In the genomic region with DNA sequence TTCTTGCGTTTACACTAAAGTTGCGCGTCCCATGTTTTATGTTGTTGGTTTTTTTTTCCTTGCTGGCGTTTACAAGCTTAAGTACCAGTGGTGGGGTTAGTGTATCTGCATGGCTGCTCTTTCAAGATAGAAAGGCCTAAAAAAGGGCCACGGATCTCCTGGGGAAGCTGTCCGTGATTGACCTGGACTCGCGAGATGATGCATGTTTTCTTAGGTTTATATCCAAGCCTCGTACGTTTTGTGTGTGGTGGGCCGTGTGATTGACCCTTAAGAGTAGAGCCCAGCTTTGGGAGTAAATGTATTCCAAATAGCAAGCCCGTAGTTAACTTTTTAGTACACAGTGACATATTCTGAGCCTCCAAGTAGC, we compare ENCODE assay signal across 8 cellular contexts. TPM values are rescaled to one million over a fixed set of nuclear protein-coding genes. Genes with fewer than 3 reads are reported as not detected.
DNase-seq lines count a peak whose midpoint lies in the region; TF ChIP-seq lines count a peak whose summit lies in the region.
"Not testable (repeated sequence)": the region's sequence is repeated elsewhere in the genome, so short reads cannot be mapped to it uniquely, and the experiment has no call there.

No MANE protein-coding gene starts in this region.

- H3K4me3 ChIP-seq in GM08714 (ENCODE audit: low read length) (peak overlapping the region; percentile 90), HAP-1 (peak overlapping the region; percentile 75), WERI-Rb-1 (ENCODE audit: low read depth, low read length) (peak overlapping the region; percentile 70), iPS-11a (ENCODE audit: low read depth, low read length) (peak overlapping the region; percentile 77), tibial nerve (peak overlapping the region; percentile 59 to 86 (median 76))

- H3K27me3 ChIP-seq in HAP-1 (ENCODE audit: low read depth); WERI-Rb-1 (ENCODE audit: insufficient read depth, low read depth, severe bottlenecking); tibial nerve: not testable (repeated sequence)

- 0% methylated on average over 12 of the region's 12 CpGs for WGBS in tibial nerve, 2 donors

- H3K9me3 Mint-ChIP-seq in IgD-negative memory B cell; chondrocyte (ENCODE audit: low read depth); neural crest cell: not testable (repeated sequence)

- peaks cover 10 to 26% (median 22%) of the 10 kb centered on the region in 3 donors for H3K4me1 Mint-ChIP-seq in IgD-negative memory B cell
- H3K4me1 Mint-ChIP-seq in chondrocyte (ENCODE audit: low read depth): peaks cover 34% of the 10 kb centered on the region
- H3K4me1 Mint-ChIP-seq in neural crest cell: peaks cover 39% of the 10 kb centered on the region

- TF ChIP-seq POLR2A in tibial nerve (IDR thresholded peaks at IDR 0.05): not testable (repeated sequence)

- H3K36me3 ChIP-seq in HAP-1 (replicated peaks); WERI-Rb-1; tibial nerve: not testable (repeated sequence)

- H3K27ac ChIP-seq in WERI-Rb-1 (peak overlapping the region; percentile 58), tibial nerve (peak overlapping the region in 2 of 4 donors; percentile 60 to 74)

- TF ChIP-seq CTCF in WERI-Rb-1 (IDR thresholded peaks at IDR 0.05; ENCODE audit: low read depth, low read length); chondrocyte (IDR thresholded peaks at IDR 0.05); neural crest cell (conservative IDR thresholded peaks at IDR 0.05); tibial nerve (IDR thresholded peaks at IDR 0.05): not testable (repeated sequence)

- H3K27me3 Mint-ChIP-seq in IgD-negative memory B cell; chondrocyte (ENCODE audit: low read depth); neural crest cell (ENCODE audit: low read depth): not testable (repeated sequence)

- peak overlapping the region; percentile 85 to 98 (median 93) for H3K27ac Mint-ChIP-seq in IgD-negative memory B cell
- peak overlapping the region; percentile 98 for H3K27ac Mint-ChIP-seq in chondrocyte (ENCODE audit: unreplicated experiment)
- H3K27ac Mint-ChIP-seq in neural crest cell (ENCODE audit: unreplicated experiment): peak overlapping the region; percentile 94

- DNase-seq in HAP-1 (ENCODE audit: low spot score in 2 of 2); WERI-Rb-1; chondrocyte (ENCODE audit: low spot score); neural crest cell (ENCODE audit: low read depth, low spot score); tibial nerve (ENCODE audit: low spot score in 2 of 2): not testable (repeated sequence)

- not testable (repeated sequence) for H3K4me1 ChIP-seq in HAP-1
- H3K4me1 ChIP-seq in tibial nerve: peaks cover 0 to 29% (median 8%) of the 10 kb centered on the region in 4 donors

- not testable (repeated sequence) for TF ChIP-seq EP300 in tibial nerve (IDR thresholded peaks at IDR 0.05)

- H3K4me3 Mint-ChIP-seq in IgD-negative memory B cell: peak overlapping the region; percentile 98 to 100 (median 100)
- H3K4me3 Mint-ChIP-seq in chondrocyte (ENCODE audit: unreplicated experiment): peak overlapping the region; percentile 99
- H3K4me3 Mint-ChIP-seq in neural crest cell: peak overlapping the region; percentile 97

- in situ Hi-C loops in HAP-1 (cut with MboI; ENCODE audit: low sequenced_read_pairs): not testable (repeated sequence)

- not testable (repeated sequence) for H3K36me3 Mint-ChIP-seq in IgD-negative memory B cell; chondrocyte (ENCODE audit: low read depth); neural crest cell (ENCODE audit: low read depth)

- H3K9me3 ChIP-seq in HAP-1; WERI-Rb-1 (ENCODE audit: severe bottlenecking); tibial nerve: not testable (repeated sequence)

RNA-seq across cellular contexts. Expression of gene TIMM23B, which starts 0.5 kb away (rescaled TPM):
- 18.5 TPM for polyA plus RNA-seq in IgD-negative memory B cell
- 13.1 to 17.6 TPM (median 16.8 TPM) in 3 replicates for total RNA-seq in chondrocyte
- total RNA-seq in neural crest cell: 17.1 and 19.5 TPM in 2 replicates
- 10 to 100 TPM; 27.8 to 39.4 (median 28.4) TPM for total RNA-seq in tibial nerve

RNA-seq across cellular contexts. Expression of gene PARG, which starts 0.5 kb away (rescaled TPM):
- polyA plus RNA-seq in IgD-negative memory B cell: 16.7 TPM
- total RNA-seq in chondrocyte: 24.2 to 28.3 TPM (median 26.5 TPM) in 3 replicates
- 51.2 and 54.2 TPM in 2 replicates for total RNA-seq in neural crest cell
- total RNA-seq in tibial nerve: 10 to 100 TPM; 31.8 to 40.2 (median 35.6) TPM

RNA-seq across cellular contexts. Expression of gene AGAP6, which starts 45.9 kb away (rescaled TPM):
- polyA plus RNA-seq in IgD-negative memory B cell: 2.8 TPM
- total RNA-seq in chondrocyte: 8.8 to 17.5 TPM (median 9.1 TPM) in 3 replicates
- total RNA-seq in neural crest cell: 16.4 and 18.1 TPM in 2 replicates
- 10 to 100 TPM; 17.7 to 37.5 (median 28.7) TPM for total RNA-seq in tibial nerve
